ENCODE assay signal across 9 cellular contexts in genomic region chr1:145845144-145845513, GRCh38. TPM values are rescaled to one million over a fixed set of nuclear protein-coding genes. Genes with fewer than 3 reads are reported as not detected.
DNase-seq lines count a peak whose midpoint lies in the region; ATAC-seq and TF ChIP-seq lines count a peak whose summit lies in the region.
"Had no signal": no experiment of that assay in that cellular context is flagged by ENCODE, and none has a peak within 500 bp of the region (broad histone marks: within the 10 kb centered on the region; RNA-seq: fewer than 3 reads in every experiment).

No MANE protein-coding gene starts in this region.

- no peaks in the 10 kb centered on the region for H3K27me3 ChIP-seq in BLaER1

- no peaks in the 10 kb centered on the region for H4K20me1 ChIP-seq in BLaER1

- POLR2A ChIA-PET in activated CD4-positive, alpha-beta T cell treated with anti-CD3 and anti-CD28 coated beads, Interleukin-2, amount 10 ng/mL, durations not matched to agents 7 days and 5 days (lab: Charles Lee): interaction anchor here (0.7 kb wide), 1 partner anchor 72 kb away, joined by 3 read pairs; no protein-coding TSS in a partner anchor

- H3K4me1 ChIP-seq in BLaER1: peaks cover 22% of the 10 kb centered on the region

- no peak for DNase-seq in left cardiac atrium
- DNase-seq in activated effector memory CD4-positive, alpha-beta T cell treated with Interleukin-2 at 50 U/mL for 16 hours: no peak
- DNase-seq in activated CD4-positive, alpha-beta T cell treated with anti-CD3 and anti-CD28 coated beads, Interleukin-2, amount 10 ng/mL, durations not matched to agents 7 days and 5 days: no peak

- H3K9ac ChIP-seq in BLaER1: peak overlapping the region; percentile 81; the same call in 1 of the 2 replicates

- peak overlapping the region; percentile 96 for H3K4me2 ChIP-seq in BLaER1

- H3K4me1 Mint-ChIP-seq in stimulated activated memory B cell treated with anti-CD40 and anti-IgM and Interleukin-4, amounts not matched to agents 10 μg/mL and 1 μg/mL and 100 μg/mL, for 72 hours: peaks cover 9% of the 10 kb centered on the region
- H3K4me1 Mint-ChIP-seq in activated CD4-positive, alpha-beta T cell treated with anti-CD3 and anti-CD28 coated beads, Interleukin-2, amount 10 ng/mL, durations not matched to agents 7 days and 5 days: peaks cover 9% of the 10 kb centered on the region

- H3K4me3 Mint-ChIP-seq in stimulated activated memory B cell treated with anti-CD40 and anti-IgM and Interleukin-4, amounts not matched to agents 10 μg/mL and 1 μg/mL and 100 μg/mL, for 72 hours: no peak overlapping the region
- no peak overlapping the region for H3K4me3 Mint-ChIP-seq in activated CD4-positive, alpha-beta T cell treated with anti-CD3 and anti-CD28 coated beads, Interleukin-2, amount 10 ng/mL, durations not matched to agents 7 days and 5 days

- intact Hi-C loops in left cardiac atrium (cut with DNase I): loop anchor here (2.0 to 5.0 kb wide), 2 partner anchors 167 to 168 kb away; no protein-coding TSS in a partner anchor

- H3K4me3 ChIP-seq in BLaER1: peak overlapping the region; percentile 73

- peak; percentile 75 for ATAC-seq in GM19043 (IDR thresholded peaks at IDR 0.05; ENCODE audit: low read depth, unreplicated experiment)
- peak; percentile 83 for ATAC-seq in HG03159 (IDR thresholded peaks at IDR 0.05; ENCODE audit: unreplicated experiment)
- ATAC-seq in SK-N-SH treated with all-trans-retinoic acid at 6 μM for 48 hours: peak; percentile 58
- ATAC-seq in left cardiac atrium: peak; percentile 21 to 42
- ATAC-seq in stimulated activated memory B cell treated with anti-CD40 and anti-IgM and Interleukin-4, amounts not matched to agents 10 μg/mL and 1 μg/mL and 100 μg/mL, for 72 hours: peak; percentile 95

- H3K9me3 Mint-ChIP-seq in stimulated activated memory B cell treated with anti-CD40 and anti-IgM and Interleukin-4, amounts not matched to agents 10 μg/mL and 1 μg/mL and 100 μg/mL, for 72 hours: no peaks in the 10 kb centered on the region
- H3K9me3 Mint-ChIP-seq in activated CD4-positive, alpha-beta T cell treated with anti-CD3 and anti-CD28 coated beads, Interleukin-2, amount 10 ng/mL, durations not matched to agents 7 days and 5 days: no peaks in the 10 kb centered on the region
- H3K9me3 Mint-ChIP-seq: IgD-negative memory B cell had no signal

- H3K36me3 Mint-ChIP-seq in stimulated activated memory B cell treated with anti-CD40 and anti-IgM and Interleukin-4, amounts not matched to agents 10 μg/mL and 1 μg/mL and 100 μg/mL, for 72 hours: peaks cover 25% of the 10 kb centered on the region
- peaks cover 25% of the 10 kb centered on the region for H3K36me3 Mint-ChIP-seq in activated CD4-positive, alpha-beta T cell treated with anti-CD3 and anti-CD28 coated beads, Interleukin-2, amount 10 ng/mL, durations not matched to agents 7 days and 5 days (ENCODE audit: low read depth)

- H3K27me3 Mint-ChIP-seq in stimulated activated memory B cell treated with anti-CD40 and anti-IgM and Interleukin-4, amounts not matched to agents 10 μg/mL and 1 μg/mL and 100 μg/mL, for 72 hours: no peaks in the 10 kb centered on the region
- no peaks in the 10 kb centered on the region for H3K27me3 Mint-ChIP-seq in activated CD4-positive, alpha-beta T cell treated with anti-CD3 and anti-CD28 coated beads, Interleukin-2, amount 10 ng/mL, durations not matched to agents 7 days and 5 days
- H3K27me3 Mint-ChIP-seq: IgD-negative memory B cell had no signal

- no peak overlapping the region for H3K27ac ChIP-seq in BLaER1

- peaks cover 69% of the 10 kb centered on the region for H3K36me3 ChIP-seq in BLaER1

- CTCF ChIA-PET in activated CD4-positive, alpha-beta T cell treated with anti-CD3 and anti-CD28 coated beads, Interleukin-2, amount 10 ng/mL, durations not matched to agents 7 days and 5 days (lab: Charles Lee): interaction anchor here (0.7 to 7.3 kb wide), 36 partner anchors 10 to 194 kb away, joined by 3 to 141 read pairs (median 6); partner anchors contain the start of genes ANKRD34A, ANKRD35, PEX11B and PIAS3

- no peaks in the 10 kb centered on the region for H3K9me3 ChIP-seq in BLaER1

- no peak overlapping the region for H3K27ac Mint-ChIP-seq in stimulated activated memory B cell treated with anti-CD40 and anti-IgM and Interleukin-4, amounts not matched to agents 10 μg/mL and 1 μg/mL and 100 μg/mL, for 72 hours
- no peak overlapping the region for H3K27ac Mint-ChIP-seq in activated CD4-positive, alpha-beta T cell treated with anti-CD3 and anti-CD28 coated beads, Interleukin-2, amount 10 ng/mL, durations not matched to agents 7 days and 5 days

TF ChIP-seq in SK-N-SH treated with all-trans-retinoic acid at 6 μM for 48 hours, 23 proteins besides CTCF, POLR2A, EP300 and RAD21:
- TF ChIP-seq PATZ1 (CRISPR knock-in tag; IDR thresholded peaks at IDR 0.05; ENCODE audit: borderline replicate concordance) (no peak), RARB (CRISPR knock-in tag; IDR thresholded peaks at IDR 0.05) (0 out of 2 replicates have a peak, but pooled peaks have one; percentile 13)

RNA-seq across cellular contexts. Expression of gene NUDT17, which starts 0.3 kb away (rescaled TPM):
- total RNA-seq in left cardiac atrium: 1 to 10 TPM; 3.6 to 3.7 TPM
- 1 to 10 TPM; 2.7 to 3.4 TPM for total RNA-seq in activated CD4-positive, alpha-beta T cell treated with anti-CD3 and anti-CD28 coated beads, Interleukin-2, amount 10 ng/mL, durations not matched to agents 7 days and 5 days

RNA-seq across cellular contexts. Expression of gene PIAS3, which starts 13.8 kb away (rescaled TPM):
- 10 to 100 TPM; 15.0 to 17.1 TPM for total RNA-seq in left cardiac atrium
- total RNA-seq in activated CD4-positive, alpha-beta T cell treated with anti-CD3 and anti-CD28 coated beads, Interleukin-2, amount 10 ng/mL, durations not matched to agents 7 days and 5 days: 10 to 100 TPM; 17.9 to 18.8 TPM

RNA-seq across cellular contexts. Expression of gene POLR3C, which starts 21.1 kb away (rescaled TPM):
- total RNA-seq in left cardiac atrium: 10 to 100 TPM; 13.3 to 17.0 TPM
- 10 to 100 TPM; 34.5 to 38.7 TPM for total RNA-seq in activated CD4-positive, alpha-beta T cell treated with anti-CD3 and anti-CD28 coated beads, Interleukin-2, amount 10 ng/mL, durations not matched to agents 7 days and 5 days

RNA-seq across cellular contexts. Expression of gene RNF115, which starts 21.2 kb away (rescaled TPM):
- 10 to 100 TPM; 27.7 to 34.4 TPM for total RNA-seq in left cardiac atrium
- total RNA-seq in activated CD4-positive, alpha-beta T cell treated with anti-CD3 and anti-CD28 coated beads, Interleukin-2, amount 10 ng/mL, durations not matched to agents 7 days and 5 days: 10 to 100 TPM; 14.8 to 15.6 TPM

RNA-seq across cellular contexts. Expression of gene ANKRD35, which starts 40.5 kb away (rescaled TPM):
- total RNA-seq in left cardiac atrium: 1 to 10 TPM; 1.5 to 2.0 TPM
- under 1 TPM; 0.40 to 0.42 TPM for total RNA-seq in activated CD4-positive, alpha-beta T cell treated with anti-CD3 and anti-CD28 coated beads, Interleukin-2, amount 10 ng/mL, durations not matched to agents 7 days and 5 days

Comparison
In these comparisons a context has a peak if more than half of its experiments do, and no peak if none do; other contexts are left out.
1. ATAC-seq: peak in every context shown above with its lines; median percentile 95 in stimulated activated memory B cell treated with anti-CD40 and anti-IgM and Interleukin-4, amounts not matched to agents 10 μg/mL and 1 μg/mL and 100 μg/mL, for 72 hours; 83 in HG03159; 75 in GM19043; 58 in SK-N-SH treated with all-trans-retinoic acid at 6 μM for 48 hours; 32 in left cardiac atrium.